In genomic region chr10:63671317-63671937, GRCh38 we compare ENCODE assay signal across 11 cellular contexts.
A peak's percentile ranks its signal among the peaks of the same experiment; 100 is the strongest.
DNase-seq lines count a peak whose midpoint lies in the region; ATAC-seq and TF ChIP-seq lines count a peak whose summit lies in the region.
"Had no signal": no experiment of that assay in that cellular context is flagged by ENCODE, and none has a peak within 500 bp of the region (broad histone marks: within the 10 kb centered on the region; RNA-seq: fewer than 3 reads in every experiment).

No MANE protein-coding gene starts in this region.

- no peak for TF ChIP-seq CTCF in WTC11 (IDR thresholded peaks at IDR 0.05)
- no peak for TF ChIP-seq CTCF in suprapubic skin (IDR thresholded peaks at IDR 0.05)
- TF ChIP-seq CTCF in ascending aorta (IDR thresholded peaks at IDR 0.05): no peak

- H3K27ac Mint-ChIP-seq in WTC11: peak overlapping the region; percentile 96

- H3K36me3 ChIP-seq in iPS-18a (ENCODE audit: control insufficient read depth, low read depth, low read length): no peaks in the 10 kb centered on the region
- H3K36me3 ChIP-seq in suprapubic skin: no peaks in the 10 kb centered on the region
- H3K36me3 ChIP-seq in ascending aorta: no peaks in the 10 kb centered on the region

- H3K4me1 Mint-ChIP-seq in WTC11: peaks cover 55% of the 10 kb centered on the region

- H3K9me3 ChIP-seq in iPS-18a (ENCODE audit: control insufficient read depth, low read depth, low read length): no peaks in the 10 kb centered on the region
- no peaks in the 10 kb centered on the region for H3K9me3 ChIP-seq in suprapubic skin
- no peaks in the 10 kb centered on the region for H3K9me3 ChIP-seq in ascending aorta

- H3K9me3 Mint-ChIP-seq in WTC11: no peaks in the 10 kb centered on the region

- POLR2A ChIA-PET in WTC11 (lab: Charles Lee): interaction anchor here (0.6 to 1.1 kb wide), 3 partner anchors 34 to 42 kb away, joined by 3 to 4 read pairs (median 3); no protein-coding TSS in a partner anchor

- H3K4me3 Mint-ChIP-seq in WTC11: peak overlapping the region; percentile 22

- TF ChIP-seq EP300 in suprapubic skin (IDR thresholded peaks at IDR 0.05): no peak

- H3K4me1 ChIP-seq in iPS-18a (ENCODE audit: control insufficient read depth, low read depth, low read length): peaks cover 34% of the 10 kb centered on the region
- peaks cover 30% of the 10 kb centered on the region for H3K4me1 ChIP-seq in suprapubic skin
- H3K4me1 ChIP-seq in ascending aorta: no peaks in the 10 kb centered on the region

- DNase-seq in DMS153 (lab: John Stamatoyannopoulos, UW): peak; percentile 24
- no peak for DNase-seq in DMS153 treated with DMSO at 0.1 percent for 48 hours (lab: John Stamatoyannopoulos, UW; ENCODE audit: unreplicated experiment)
- no peak for DNase-seq in WTC11 (ENCODE audit: low spot score)
- no peak for DNase-seq in suprapubic skin (ENCODE audit: low spot score in 2 of 2)
- no peak for DNase-seq in A172 (ENCODE audit: low spot score)
- no peak for DNase-seq in ascending aorta (ENCODE audit: low spot score in 2 of 2)
- DNase-seq: activated effector memory CD4-positive, alpha-beta T cell treated with anti-CD3 and anti-CD28 coated beads, Interleukin-2, amount 50 U/mL, for 16 hours; stimulated activated CD4-positive, alpha-beta T cell treated with anti-CD3 and anti-CD28 coated beads, Interleukin-4, amount 100 ng/mL, for 24 hours had no signal

- H3K27me3 Mint-ChIP-seq in WTC11 (ENCODE audit: low read depth): no peaks in the 10 kb centered on the region

- H3K36me3 Mint-ChIP-seq in WTC11: no peaks in the 10 kb centered on the region

- H3K27me3 ChIP-seq in iPS-18a (ENCODE audit: control insufficient read depth, insufficient read depth, low read length) (no peaks in the 10 kb centered on the region), suprapubic skin (no peaks in the 10 kb centered on the region), ascending aorta (no peaks in the 10 kb centered on the region)

- TF ChIP-seq POLR2A in suprapubic skin (IDR thresholded peaks at IDR 0.05): no peak

- intact Hi-C loops in ascending aorta (cut with DNase I): no loop called here

- ATAC-seq in WTC11 (peak; percentile 14; the same call in 1 of the 2 replicates), GM18511 (IDR thresholded peaks at IDR 0.05; ENCODE audit: unreplicated experiment) (no peak)

- peak overlapping the region; percentile 7 for H3K9ac ChIP-seq in iPS-18a (ENCODE audit: low read length)

- WGBS in suprapubic skin: 40% methylated on average over 2 of the region's 2 CpGs

- CTCF ChIA-PET in WTC11 (lab: Charles Lee): interaction anchor here (1.3 to 2.8 kb wide), 5 partner anchors 38 to 148 kb away, joined by 3 to 19 read pairs (median 5); no protein-coding TSS in a partner anchor

- H3K27ac ChIP-seq in iPS-18a (ENCODE audit: low read length): peak overlapping the region; percentile 48
- H3K27ac ChIP-seq in suprapubic skin: peak overlapping the region; percentile 10
- H3K27ac ChIP-seq in ascending aorta: no peak overlapping the region
- H3K27ac ChIP-seq: 22Rv1 had no signal

- no peak overlapping the region for H3K4me3 ChIP-seq in iPS-18a (ENCODE audit: low read length)
- H3K4me3 ChIP-seq in suprapubic skin: no peak overlapping the region
- no peak overlapping the region for H3K4me3 ChIP-seq in ascending aorta

TF ChIP-seq in WTC11, 78 proteins besides CTCF, POLR2A, EP300 and RAD21 (continues in another document):
- TF ChIP-seq ATF3 (CRISPR knock-in tag; conservative IDR thresholded peaks at IDR 0.05) (no peak), TEAD1 (CRISPR knock-in tag; IDR thresholded peaks at IDR 0.05) (no peak), ZNF532 (CRISPR knock-in tag; IDR thresholded peaks at IDR 0.05; ENCODE audit: borderline replicate concordance) (no peak), JUN (CRISPR knock-in tag; IDR thresholded peaks at IDR 0.05) (no peak), ZNF138 (CRISPR knock-in tag; conservative IDR thresholded peaks at IDR 0.05) (no peak), ESRRA (CRISPR knock-in tag; IDR thresholded peaks at IDR 0.05; ENCODE audit: borderline replicate concordance) (no peak), USF1 (CRISPR knock-in tag; IDR thresholded peaks at IDR 0.05) (no peak), ZNF281 (CRISPR knock-in tag; IDR thresholded peaks at IDR 0.05) (no peak), STAT6 (CRISPR knock-in tag; conservative IDR thresholded peaks at IDR 0.05; ENCODE audit: low read depth) (no peak), FOXJ3 (CRISPR knock-in tag; IDR thresholded peaks at IDR 0.05; ENCODE audit: borderline replicate concordance) (no peak), RORB (CRISPR knock-in tag; IDR thresholded peaks at IDR 0.05) (no peak), OVOL2 (CRISPR knock-in tag; IDR thresholded peaks at IDR 0.05; ENCODE audit: borderline replicate concordance) (no peak)

Comparison
In these comparisons a context has a peak if more than half of its experiments do, and no peak if none do; other contexts are left out.
1. H3K27ac ChIP-seq: peak in iPS-18a (single experiment) and suprapubic skin (single experiment); none in ascending aorta (0 of 2).